19 cellular contexts compared by ENCODE assay signal in genomic region chr6:75673885-75674284, GRCh38.
"Had no signal": no experiment of that assay in that cellular context is flagged by ENCODE, and none has a peak within 500 bp of the region (broad histone marks: within the 10 kb centered on the region; RNA-seq: fewer than 3 reads in every experiment).

No MANE protein-coding gene starts in this region.

- H3K27me3 ChIP-seq: adrenal gland, gastrocnemius medialis, neural progenitor cell, upper lobe of right lung had no signal

- H3K27ac ChIP-seq: adrenal gland, coronary artery, gastrocnemius medialis, left ventricle myocardium inferior, neural progenitor cell, upper lobe of right lung, WERI-Rb-1 had no signal

- DNase-seq: activated CD4-positive, alpha-beta T cell treated with anti-CD3 and anti-CD28 coated beads for 1 hour; activated CD4-positive, alpha-beta T cell treated with anti-CD3 and anti-CD28 coated beads, Interleukin-2, amount 50 U/mL, for 1 hour; activated naive CD4-positive, alpha-beta T cell; activated T-cell treated with anti-CD3 and anti-CD28 coated beads, Interleukin-2, amount 50 U/mL, for 24 hours; endodermal cell; gastrocnemius medialis; hippocampal formation; left ventricle myocardium inferior; naive thymus-derived CD8-positive, alpha-beta T cell; posterior cingulate gyrus; small intestine; stimulated activated CD4-positive, alpha-beta T cell treated with anti-CD3 and anti-CD28 coated beads, Interleukin-15, amount 100 ng/mL, for 24 hours; stimulated activated CD8-positive, alpha-beta memory T cell treated with anti-CD3 and anti-CD28 coated beads, Interleukin-4, amount 100 ng/mL, for 48 hours; stimulated activated naive B cell treated with anti-CD40 and anti-IgM and Interleukin-4, amounts not matched to agents 10 μg/mL and 1 μg/mL and 100 μg/mL, for 72 hours; upper lobe of right lung; WERI-Rb-1 had no signal

- H3K4me1 ChIP-seq: adrenal gland, gastrocnemius medialis, left ventricle myocardium inferior, neural progenitor cell, upper lobe of right lung had no signal

- H3K9me3 ChIP-seq: adrenal gland, gastrocnemius medialis, left ventricle myocardium inferior, upper lobe of right lung had no signal

- H3K4me3 ChIP-seq: adrenal gland, coronary artery, gastrocnemius medialis, left ventricle myocardium inferior, neural progenitor cell, upper lobe of right lung had no signal
